1 cellular context compared by ENCODE assay signal in the genomic region with DNA sequence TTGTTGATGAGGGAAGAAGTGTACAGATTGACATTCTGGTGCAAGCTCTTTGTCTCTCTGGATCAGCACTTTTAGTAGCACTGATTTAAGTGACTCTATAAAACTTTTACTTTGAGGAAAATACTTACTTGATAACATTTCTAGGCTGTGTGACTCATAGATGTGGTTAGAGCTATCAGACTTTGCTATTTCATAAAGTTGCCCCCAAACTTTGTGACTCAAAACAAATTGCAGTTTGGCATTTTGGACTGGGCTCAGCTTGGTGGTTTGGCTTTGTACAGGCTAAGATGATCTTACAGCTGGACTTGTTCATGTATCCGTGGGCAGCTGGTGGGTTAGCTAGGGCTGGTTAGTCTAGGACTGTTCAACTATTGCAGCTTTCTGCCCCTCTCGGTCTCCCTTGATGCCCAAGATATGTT.
TF ChIP-seq lines count a peak whose summit lies in the region.

No MANE protein-coding gene starts in this region.

TF ChIP-seq in K562, 482 proteins besides CTCF, POLR2A, EP300 and RAD21:
- TF ChIP-seq KDM2B (CRISPR knock-in tag; IDR thresholded peaks at IDR 0.05), result no peak
- no peak for TF ChIP-seq ZBTB8A (IDR thresholded peaks at IDR 0.05; ENCODE audit: partially characterized antibody)
- no peak for TF ChIP-seq SMAD2 (IDR thresholded peaks at IDR 0.05; ENCODE audit: low read depth, low read length)
- TF ChIP-seq FOSL1 (tag; conservative IDR thresholded peaks at IDR 0.05), result 0 out of 2 replicates have a peak, but pooled peaks have one; percentile 22
- no peak for TF ChIP-seq ZNF561 (CRISPR knock-in tag; conservative IDR thresholded peaks at IDR 0.05)
